ENCODE assay signal across 24 cellular contexts in genomic region chr3:96491023-96491422, GRCh38.
A peak's percentile ranks its signal among the peaks of the same experiment; 100 is the strongest.
DNase-seq lines count a peak whose midpoint lies in the region; ATAC-seq, FAIRE-seq and TF ChIP-seq lines count a peak whose summit lies in the region.
"Had no signal": no experiment of that assay in that cellular context is flagged by ENCODE, and none has a peak within 500 bp of the region (broad histone marks: within the 10 kb centered on the region; RNA-seq: fewer than 3 reads in every experiment).

No MANE protein-coding gene starts in this region.

- no peak for TF ChIP-seq EP300 in GM12878 (IDR thresholded peaks at IDR 0.05; ENCODE audit: borderline replicate concordance in 1 of 2, control insufficient read depth in 1 of 2, low read depth in 2 of 2, low read length in 2 of 2)

- no peak overlapping the region for H3K9ac ChIP-seq in MM.1S (ENCODE audit: low read length)
- no peak overlapping the region for H3K9ac ChIP-seq in GM12878 (ENCODE audit: control insufficient read depth, insufficient read depth, low read length)
- H3K9ac ChIP-seq: BLaER1 treated with 17β-estradiol and CSF1 and Interleukin-3, amounts not matched to agents 10 nM and 100 nM had no signal

- POLR2A ChIA-PET in GM12878 (lab: Charles Lee): no interaction called here

- H3K9me2 ChIP-seq in MM.1S (replicated peaks; ENCODE audit: insufficient read depth, low read length): no peaks in the 10 kb centered on the region

- SMC1A ChIA-PET in GM12878 (lab: Charles Lee; ENCODE audit: uncharacterized antibody, unreplicated experiment): no interaction called here

- H3K79me2 ChIP-seq in MM.1S (ENCODE audit: low read length) (no peaks in the 10 kb centered on the region), GM12878 (ENCODE audit: control insufficient read depth, insufficient read depth, low read length) (no peaks in the 10 kb centered on the region)

- peak overlapping the region; percentile 38; the same call in 1 of the 2 replicates for H3K27ac ChIP-seq in MM.1S (ENCODE audit: low read length)
- H3K27ac ChIP-seq in GM12878 (ENCODE audit: control insufficient read depth, insufficient read depth): no peak overlapping the region
- H3K27ac ChIP-seq: BLaER1 treated with 17β-estradiol and CSF1 and Interleukin-3, amounts not matched to agents 10 nM and 100 nM; C4-2B had no signal

- H3K4me1 ChIP-seq in MM.1S (ENCODE audit: low read length) (peaks cover 31% of the 10 kb centered on the region), GM12878 (ENCODE audit: control insufficient read depth, insufficient read depth, low read length) (no peaks in the 10 kb centered on the region)
- H3K4me1 ChIP-seq: BE2C, Caco-2 had no signal

- peaks cover 17% of the 10 kb centered on the region for H3F3A ChIP-seq in MM.1S (ENCODE audit: insufficient read depth, low read length)

- CTCF ChIA-PET in GM12878 (lab: Yijun Ruan, JAX): no interaction called here

- H3K27me3 ChIP-seq in MM.1S (replicated peaks; ENCODE audit: insufficient read depth, low read length) (no peaks in the 10 kb centered on the region), GM12878 (replicated peaks in 1 of 2; ENCODE audit: control insufficient read depth in 2 of 2, insufficient read depth in 2 of 2, low read length in 1 of 2) (no peaks in the 10 kb centered on the region)
- H3K27me3 ChIP-seq: BE2C; BLaER1 treated with 17β-estradiol and CSF1 and Interleukin-3, amounts not matched to agents 10 nM and 100 nM had no signal

- H3K4me3 ChIP-seq in MM.1S (ENCODE audit: low read length) (no peak overlapping the region), GM12878 (no peak overlapping the region)
- H3K4me3 ChIP-seq: BLaER1 treated with 17β-estradiol and CSF1 and Interleukin-3, amounts not matched to agents 10 nM and 100 nM had no signal

- peak; percentile 45 for DNase-seq in MM.1S
- DNase-seq in GM12878 (ENCODE audit: low read depth, low spot score): no peak
- no peak for DNase-seq in mucosa of gallbladder (ENCODE audit: low spot score)
- no peak for DNase-seq in GM19240 (ENCODE audit: insufficient read length, low spot score)
- no peak for DNase-seq in nucleus accumbens (lab: John Stamatoyannopoulos, UW)
- DNase-seq: 8988T; ACHN; BE2C; Caco-2; Calu3; CD4-positive, alpha-beta T cell; CD8-positive, alpha-beta T cell; DMS79 treated with DMSO at 0.1 percent for 48 hours; GF-D8 had no signal

- in situ Hi-C loops in GM12878 (cut with MboI): no loop called here

- TF ChIP-seq POLR2A in GM12878 (IDR thresholded peaks at IDR 0.05; ENCODE audit: low read depth, low read length): no peak

- H3K9me3 ChIP-seq in MM.1S (replicated peaks; ENCODE audit: insufficient read depth, low read length) (no peaks in the 10 kb centered on the region), GM12878 (replicated peaks; ENCODE audit: control insufficient read depth, insufficient read depth, low read length) (no peaks in the 10 kb centered on the region; the same call in 2 of the 3 replicates)
- H3K9me3 ChIP-seq: BE2C, Caco-2 had no signal

- RAD21 ChIA-PET in GM12878 (lab: Charles Lee; ENCODE audit: unreplicated experiment): no interaction called here

- BruUV-seq in GM12878 (replicated peaks; lab: Mats Ljungman, UMichigan): no TSS peak

- no peak for FAIRE-seq in GM12878 (lab: Jason Lieb, UNC)
- FAIRE-seq: A204.1, D721Med, G401.6, GM12892, GM18507, GM19239 had no signal

- H3K4me2 ChIP-seq in MM.1S (ENCODE audit: low read depth, low read length) (peak overlapping the region; percentile 62; the same call in 1 of the 2 replicates), GM12878 (ENCODE audit: control insufficient read depth, insufficient read depth) (no peak overlapping the region)

- H4K20me1 ChIP-seq in MM.1S (ENCODE audit: insufficient read depth, low read length) (no peaks in the 10 kb centered on the region), GM12878 (ENCODE audit: control insufficient read depth, insufficient read depth) (no peaks in the 10 kb centered on the region)
- H4K20me1 ChIP-seq: BLaER1 treated with 17β-estradiol and CSF1 and Interleukin-3, amounts not matched to agents 10 nM and 100 nM had no signal

- intact Hi-C loops in GM12878 (cut with micrococcal nuclease; ENCODE audit: unreplicated experiment): no loop called here

- TF ChIP-seq RAD21 in GM12878 (IDR thresholded peaks at IDR 0.05; ENCODE audit: insufficient read depth, low read depth, low read length): no peak

- TF ChIP-seq CTCF in MM.1S (IDR thresholded peaks at IDR 0.05; ENCODE audit: low read length) (no peak), GM12878 (IDR thresholded peaks at IDR 0.05 in 2 of 3, conservative IDR thresholded peaks at IDR 0.05 in 1 of 3; ENCODE audit: control insufficient read depth in 2 of 3, extremely low read depth in 1 of 3, insufficient read depth in 1 of 3, low read depth in 3 of 3, low read length in 3 of 3) (no peak)

- no peak overlapping the region for H2AFZ ChIP-seq in MM.1S (ENCODE audit: low read length)
- H2AFZ ChIP-seq in GM12878 (ENCODE audit: control insufficient read depth, low read depth, low read length): no peak overlapping the region

- peak; percentile 52 for ATAC-seq in GM18868 (IDR thresholded peaks at IDR 0.05; ENCODE audit: unreplicated experiment)
- peak; percentile 52 for ATAC-seq in GM12878
- ATAC-seq in HG02852 (IDR thresholded peaks at IDR 0.05; ENCODE audit: unreplicated experiment): no peak
- ATAC-seq: CD8-positive, alpha-beta T cell had no signal

- no peaks in the 10 kb centered on the region for H3K36me3 ChIP-seq in MM.1S (replicated peaks; ENCODE audit: insufficient read depth, low read length)
- no peaks in the 10 kb centered on the region for H3K36me3 ChIP-seq in GM12878 (ENCODE audit: control insufficient read depth in 2 of 2, insufficient read depth in 2 of 2, low read length in 1 of 2)
- H3K36me3 ChIP-seq: BE2C; BLaER1 treated with 17β-estradiol and CSF1 and Interleukin-3, amounts not matched to agents 10 nM and 100 nM had no signal

TF ChIP-seq in GM12878, 131 proteins besides CTCF, POLR2A, EP300 and RAD21 (continues in another document):
- TF ChIP-seq TCF7 (IDR thresholded peaks at IDR 0.05; ENCODE audit: borderline replicate concordance) (no peak), CHD1 (IDR thresholded peaks at IDR 0.05; ENCODE audit: low read depth, low read length) (no peak), ZNF592 (IDR thresholded peaks at IDR 0.05) (no peak), ASH2L (IDR thresholded peaks at IDR 0.05; ENCODE audit: borderline replicate concordance, low read depth) (no peak), E2F4 (IDR thresholded peaks at IDR 0.05; ENCODE audit: low read depth, low read length) (no peak), IRF5 (IDR thresholded peaks at IDR 0.05; ENCODE audit: borderline replicate concordance) (no peak), USF1 (IDR thresholded peaks at IDR 0.05; ENCODE audit: borderline replicate concordance, extremely low read length, insufficient read depth, low read depth, low read length) (no peak)
